Comparison of ENCODE assay signal across 9 cellular contexts in the genomic region with DNA sequence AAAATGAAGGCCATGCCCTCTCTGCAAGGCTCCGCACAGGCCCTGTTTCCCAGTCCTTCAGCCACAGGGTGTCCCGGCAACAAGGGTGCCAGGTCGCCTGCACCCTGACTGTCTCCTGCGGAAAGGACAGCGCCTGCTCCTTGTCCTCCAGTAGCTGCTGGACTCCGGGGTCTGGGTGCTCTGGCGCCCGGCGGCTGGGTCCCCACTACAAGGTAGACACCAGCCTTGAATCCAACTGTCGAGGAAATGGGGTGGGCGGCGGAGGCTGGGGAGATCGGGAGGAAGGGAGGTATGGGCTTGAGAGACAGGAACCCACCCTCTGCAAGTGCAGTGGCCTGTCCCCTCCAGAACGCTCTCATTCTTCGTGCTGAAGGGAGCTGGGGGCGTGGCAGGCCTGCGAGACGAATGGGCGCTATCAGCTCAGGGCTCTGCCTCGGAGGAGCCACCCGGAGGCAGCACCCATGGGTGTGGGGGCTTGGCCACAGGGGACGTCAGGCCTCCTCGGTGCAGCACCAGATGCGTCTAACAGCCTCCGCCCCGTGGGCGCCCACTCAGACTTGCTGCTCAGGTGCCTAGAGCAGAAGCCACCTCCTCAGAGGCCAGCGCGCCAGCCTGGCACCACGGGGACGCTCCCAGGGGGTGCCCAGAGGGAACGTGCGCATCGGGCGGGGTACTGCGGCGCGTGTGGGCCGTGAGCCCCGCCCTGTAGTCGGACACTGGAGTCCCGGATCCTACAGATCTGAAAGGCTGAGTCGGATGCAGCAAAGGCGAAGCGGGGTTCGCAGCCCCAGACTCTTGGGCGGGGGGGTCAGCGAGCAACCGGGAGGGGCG. TPM values are rescaled to one million over a fixed set of nuclear protein-coding genes. Genes with fewer than 3 reads are reported as not detected.
A peak's percentile ranks its signal among the peaks of the same experiment; 100 is the strongest.
DNase-seq lines count a peak whose midpoint lies in the region; ATAC-seq and TF ChIP-seq lines count a peak whose summit lies in the region.
"Had no signal": no experiment of that assay in that cellular context is flagged by ENCODE, and none has a peak within 500 bp of the region (broad histone marks: within the 10 kb centered on the region; RNA-seq: fewer than 3 reads in every experiment).

No MANE protein-coding gene starts in this region.

- H3K4me3 Mint-ChIP-seq in endothelial cell (ENCODE audit: unreplicated experiment), result no peak overlapping the region

- peaks cover 42% of the 10 kb centered on the region for H3K4me1 ChIP-seq in colonic mucosa

- H3K27ac ChIP-seq in colonic mucosa, result peak overlapping the region; percentile 89

- intact Hi-C loops in colonic mucosa (cut with DNase I), result loop anchor here (5.0 kb wide), 1 partner anchor 46 kb away; a partner anchor contains a TSS

- no peak overlapping the region for H3K27ac Mint-ChIP-seq in endothelial cell (ENCODE audit: unreplicated experiment)

- peaks cover 19% of the 10 kb centered on the region for H3K27me3 Mint-ChIP-seq in endothelial cell (ENCODE audit: unreplicated experiment)

- TF ChIP-seq CTCF in GM06990 (IDR thresholded peaks at IDR 0.05; ENCODE audit: insufficient read depth, low read length, poor library complexity, severe bottlenecking) (peak; percentile 15), colonic mucosa (IDR thresholded peaks at IDR 0.05) (no peak), endothelial cell (IDR thresholded peaks at IDR 0.05; ENCODE audit: unreplicated experiment) (no peak)

- H3K27me3 ChIP-seq in GM06990 (replicated peaks; ENCODE audit: control insufficient read depth, insufficient read depth, low read length) (no peaks in the 10 kb centered on the region), colonic mucosa (no peaks in the 10 kb centered on the region)

- peak overlapping the region; percentile 60 for H3K4me3 ChIP-seq in GM06990 (replicated peaks; ENCODE audit: low read depth, low read length)
- H3K4me3 ChIP-seq in colonic mucosa, result peak overlapping the region; percentile 78

- H3K36me3 ChIP-seq in GM06990 (ENCODE audit: control insufficient read depth, insufficient read depth, low read length) (peaks cover 3% of the 10 kb centered on the region), colonic mucosa (no peaks in the 10 kb centered on the region)

- H3K4me1 Mint-ChIP-seq in endothelial cell (ENCODE audit: unreplicated experiment), result no peaks in the 10 kb centered on the region

- H3K9me3 ChIP-seq in colonic mucosa, result no peaks in the 10 kb centered on the region

- DNase-seq in GM06990 (ENCODE audit: extremely low read depth, insufficient read length) (peak; percentile 80), HuH-7.5 (ENCODE audit: low spot score) (peak; percentile 68), colonic mucosa (peak; percentile 64), medulla oblongata (ENCODE audit: extremely low spot score) (peak; percentile 35), endothelial cell (ENCODE audit: low spot score) (no peak)
- peak; percentile 65 for DNase-seq in activated CD4-positive, CD25-positive, alpha-beta regulatory T cell treated with anti-CD3 and anti-CD28 coated beads, Interleukin-2, amount 50 U/mL, for 72 hours
- DNase-seq in stimulated activated CD8-positive, alpha-beta memory T cell treated with anti-CD3 and anti-CD28 coated beads, Interleukin-4, amount 100 ng/mL, for 48 hours, result peak; percentile 85

- H3K9me3 Mint-ChIP-seq in endothelial cell (ENCODE audit: unreplicated experiment), result no peaks in the 10 kb centered on the region

- peaks cover 3% of the 10 kb centered on the region for H3K36me3 Mint-ChIP-seq in endothelial cell (ENCODE audit: low read depth, unreplicated experiment)

- H3K9ac ChIP-seq in colonic mucosa (ENCODE audit: low read depth in 2 of 2, low read length in 2 of 2), result peak overlapping the region; percentile 70 to 86

- ATAC-seq in GM21526 (IDR thresholded peaks at IDR 0.05; ENCODE audit: low FRiP score, unreplicated experiment), result peak; percentile 54

RNA-seq across cellular contexts. Expression of a gene that starts 15.6 kb away (rescaled TPM):
- total RNA-seq in colonic mucosa (1 to 10 TPM; 3.7 to 5.7 TPM), endothelial cell (ENCODE audit: unreplicated experiment) (1.5 TPM)

RNA-seq across cellular contexts. Expression of a gene that starts 23.5 kb away (rescaled TPM):
- total RNA-seq in colonic mucosa (under 1 TPM; 0.15 to 0.24 TPM), endothelial cell (ENCODE audit: unreplicated experiment) (0.23 TPM)
- total RNA-seq: lung microvascular endothelial cell had no signal

RNA-seq across cellular contexts. Expression of a gene that starts 31.1 kb away (rescaled TPM):
- not detected for total RNA-seq in colonic mucosa
- 0.38 TPM for total RNA-seq in endothelial cell (ENCODE audit: unreplicated experiment)
- total RNA-seq: lung microvascular endothelial cell had no signal

RNA-seq across cellular contexts. Expression of a gene that starts 47.6 kb away (rescaled TPM):
- 10 to 100 TPM; 64.7 to 67.5 TPM for total RNA-seq in colonic mucosa
- total RNA-seq in endothelial cell (ENCODE audit: unreplicated experiment), result 50.7 TPM

RNA-seq across cellular contexts. Expression of a gene that starts 47.6 kb away (rescaled TPM):
- total RNA-seq in colonic mucosa (10 to 100 TPM; 53.9 to 78.2 TPM), endothelial cell (ENCODE audit: unreplicated experiment) (18.6 TPM)
